ENCODE assay signal across 1 cellular context in genomic region chr17:76597156-76598003, GRCh38.
A peak's percentile ranks its signal among the peaks of the same experiment; 100 is the strongest.
TF ChIP-seq lines count a peak whose summit lies in the region.

No MANE protein-coding gene starts in this region.

TF ChIP-seq in GM12878, 131 proteins besides CTCF, POLR2A, EP300 and RAD21 (continues in another document):
- TF ChIP-seq NBN (IDR thresholded peaks at IDR 0.05) (no peak), FOXM1 (IDR thresholded peaks at IDR 0.05; ENCODE audit: low read depth, low read length) (no peak), KDM1A (IDR thresholded peaks at IDR 0.05; ENCODE audit: borderline replicate concordance) (no peak), ZZZ3 (IDR thresholded peaks at IDR 0.05; ENCODE audit: control insufficient read depth, insufficient read length, low read depth) (no peak), SREBF1 (IDR thresholded peaks at IDR 0.05; ENCODE audit: low read length) (no peak), ELK1 (IDR thresholded peaks at IDR 0.05; ENCODE audit: low read depth, low read length) (no peak), NR2F1 (conservative IDR thresholded peaks at IDR 0.05) (peak; percentile 89), ZNF24 (IDR thresholded peaks at IDR 0.05) (no peak), SIN3A (IDR thresholded peaks at IDR 0.05; ENCODE audit: low read depth, low read length) (no peak), CEBPZ (IDR thresholded peaks at IDR 0.05; ENCODE audit: low read depth, low read length) (no peak), SMAD5 (IDR thresholded peaks at IDR 0.05; ENCODE audit: low read depth) (no peak), CBX5 (IDR thresholded peaks at IDR 0.05; ENCODE audit: low read depth) (no peak), SMARCA5 (IDR thresholded peaks at IDR 0.05) (0 out of 2 replicates have a peak, but pooled peaks have one; percentile 10), MEF2B (IDR thresholded peaks at IDR 0.05; ENCODE audit: partially characterized antibody, poor library complexity, severe bottlenecking) (peak; percentile 91), E4F1 (IDR thresholded peaks at IDR 0.05; ENCODE audit: borderline replicate concordance, partially characterized antibody) (no peak), TARDBP (IDR thresholded peaks at IDR 0.05; ENCODE audit: borderline replicate concordance) (no peak), NFXL1 (IDR thresholded peaks at IDR 0.05; ENCODE audit: borderline replicate concordance) (no peak), SUPT20H (IDR thresholded peaks at IDR 0.05; ENCODE audit: borderline replicate concordance, control insufficient read depth, low read depth, low read length) (no peak), CUX1 (IDR thresholded peaks at IDR 0.05; ENCODE audit: insufficient replicate concordance, low read depth, low read length) (peak; percentile 33), CBFB (IDR thresholded peaks at IDR 0.05; ENCODE audit: low read depth) (no peak), IKZF2 (IDR thresholded peaks at IDR 0.05) (peak; percentile 78 to 83), CHD2 (IDR thresholded peaks at IDR 0.05; ENCODE audit: borderline replicate concordance, low read depth, low read length) (no peak), SPI1 (IDR thresholded peaks at IDR 0.05; ENCODE audit: borderline replicate concordance, insufficient read depth, low read depth, low read length) (0 out of 2 replicates have a peak, but pooled peaks have one; percentile 7), YY1 (IDR thresholded peaks at IDR 0.05; ENCODE audit: low read depth, low read length) (no peak), POLR2AphosphoS2 (IDR thresholded peaks at IDR 0.05; ENCODE audit: low read depth, low read length) (no peak), GATAD2B (conservative IDR thresholded peaks at IDR 0.05; ENCODE audit: low read depth) (peak; percentile 80), RUNX3 (IDR thresholded peaks at IDR 0.05; ENCODE audit: low read length) (no peak), SIX5 (IDR thresholded peaks at IDR 0.05; ENCODE audit: low read depth, low read length, severe bottlenecking) (no peak), MLLT1 (IDR thresholded peaks at IDR 0.05) (0 out of 2 replicates have a peak, but pooled peaks have one; percentile 29), JUND (IDR thresholded peaks at IDR 0.05; ENCODE audit: low read depth, low read length) (no peak), IRF5 (IDR thresholded peaks at IDR 0.05; ENCODE audit: borderline replicate concordance) (no peak), STAT1 (conservative IDR thresholded peaks at IDR 0.05) (no peak), PBX3 (IDR thresholded peaks at IDR 0.05; ENCODE audit: insufficient replicate concordance, low read depth, low read length) (no peak), RB1 (IDR thresholded peaks at IDR 0.05; ENCODE audit: borderline replicate concordance) (no peak), ATF3 (IDR thresholded peaks at IDR 0.05; ENCODE audit: borderline replicate concordance, extremely low read depth, low read depth, low read length) (no peak), EGR1 (IDR thresholded peaks at IDR 0.05; ENCODE audit: borderline replicate concordance in 1 of 2, low read depth in 2 of 2, low read length in 2 of 2) (no peak), NKRF (conservative IDR thresholded peaks at IDR 0.05) (no peak), PAX5 (IDR thresholded peaks at IDR 0.05; ENCODE audit: borderline replicate concordance, low read depth, low read length) (peak; percentile 13; the same call in 1 of the 2 replicates)
